ENCODE assay signal across 1 cellular context in the genomic region with DNA sequence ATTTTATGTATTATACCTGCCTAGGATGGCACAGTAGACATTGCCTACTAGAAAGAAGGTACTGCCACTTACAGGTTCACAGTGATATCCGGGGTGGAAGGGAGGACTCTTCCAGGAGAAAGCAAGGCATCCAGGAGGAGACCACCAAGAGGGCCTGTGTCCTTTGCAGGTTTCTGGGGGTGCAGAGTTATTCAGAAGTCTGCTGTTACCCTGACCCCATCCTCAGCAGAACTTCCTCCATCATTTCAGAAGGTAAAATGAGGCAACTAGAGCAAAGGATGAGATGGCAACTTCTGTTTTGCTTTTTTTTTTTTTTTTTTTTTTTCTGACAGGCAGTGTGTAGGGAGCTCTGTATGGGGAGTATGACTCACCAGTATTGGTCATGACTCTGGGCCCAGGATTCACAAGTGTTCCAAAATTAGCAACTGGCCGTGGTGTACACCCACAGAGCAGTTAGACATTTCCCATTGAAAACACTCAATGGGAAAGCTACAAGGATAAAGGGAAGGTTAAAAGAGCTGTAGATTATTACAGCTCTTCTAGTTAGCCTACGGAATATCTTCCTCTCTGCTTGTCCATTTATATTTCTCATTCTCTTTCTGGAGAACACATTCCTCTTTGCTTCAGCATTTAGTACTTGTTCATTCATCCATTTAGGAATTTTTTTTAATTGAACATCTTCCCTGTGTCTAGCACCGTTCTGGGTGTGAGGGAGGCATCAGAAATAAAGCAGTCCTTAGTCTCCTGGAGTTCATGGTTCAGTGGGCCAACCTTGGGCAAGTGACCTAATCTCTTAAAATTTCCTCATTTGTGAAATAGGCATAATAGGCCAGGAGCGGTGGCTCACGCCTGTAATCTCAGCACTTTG.
A peak's percentile ranks its signal among the peaks of the same experiment; 100 is the strongest.
TF ChIP-seq lines count a peak whose summit lies in the region.

No MANE protein-coding gene starts in this region.

TF ChIP-seq in K562, 482 proteins besides CTCF, POLR2A, EP300 and RAD21 (continued from another document and continues in another):
- TF ChIP-seq, protein P1, sequence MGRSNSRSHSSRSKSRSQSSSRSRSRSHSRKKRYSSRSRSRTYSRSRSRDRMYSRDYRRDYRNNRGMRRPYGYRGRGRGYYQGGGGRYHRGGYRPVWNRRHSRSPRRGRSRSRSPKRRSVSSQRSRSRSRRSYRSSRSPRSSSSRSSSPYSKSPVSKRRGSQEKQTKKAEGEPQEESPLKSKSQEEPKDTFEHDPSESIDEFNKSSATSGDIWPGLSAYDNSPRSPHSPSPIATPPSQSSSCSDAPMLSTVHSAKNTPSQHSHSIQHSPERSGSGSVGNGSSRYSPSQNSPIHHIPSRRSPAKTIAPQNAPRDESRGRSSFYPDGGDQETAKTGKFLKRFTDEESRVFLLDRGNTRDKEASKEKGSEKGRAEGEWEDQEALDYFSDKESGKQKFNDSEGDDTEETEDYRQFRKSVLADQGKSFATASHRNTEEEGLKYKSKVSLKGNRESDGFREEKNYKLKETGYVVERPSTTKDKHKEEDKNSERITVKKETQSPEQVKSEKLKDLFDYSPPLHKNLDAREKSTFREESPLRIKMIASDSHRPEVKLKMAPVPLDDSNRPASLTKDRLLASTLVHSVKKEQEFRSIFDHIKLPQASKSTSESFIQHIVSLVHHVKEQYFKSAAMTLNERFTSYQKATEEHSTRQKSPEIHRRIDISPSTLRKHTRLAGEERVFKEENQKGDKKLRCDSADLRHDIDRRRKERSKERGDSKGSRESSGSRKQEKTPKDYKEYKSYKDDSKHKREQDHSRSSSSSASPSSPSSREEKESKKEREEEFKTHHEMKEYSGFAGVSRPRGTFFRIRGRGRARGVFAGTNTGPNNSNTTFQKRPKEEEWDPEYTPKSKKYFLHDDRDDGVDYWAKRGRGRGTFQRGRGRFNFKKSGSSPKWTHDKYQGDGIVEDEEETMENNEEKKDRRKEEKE (IDR thresholded peaks at IDR 0.05; ENCODE audit: borderline replicate concordance in 1 of 2, control insufficient read depth in 1 of 2, low read depth in 2 of 2, low read length in 1 of 2) = 0 out of 4 replicates have a peak, but pooled peaks of 1 of the 2 experiments have one; percentile 24
- TF ChIP-seq MXI1 (IDR thresholded peaks at IDR 0.05; ENCODE audit: low read depth, low read length) (no peak), RHOXF2B (CRISPR knock-in tag; conservative IDR thresholded peaks at IDR 0.05) (no peak), SIN3A (IDR thresholded peaks at IDR 0.05; ENCODE audit: borderline replicate concordance in 2 of 2, control insufficient read depth in 1 of 2, low read depth in 2 of 2, low read length in 2 of 2) (no peak), ZNF511 (CRISPR knock-in tag; IDR thresholded peaks at IDR 0.05) (no peak), NELFE (IDR thresholded peaks at IDR 0.05; ENCODE audit: insufficient read depth, insufficient read length) (no peak), ZNF778 (CRISPR knock-in tag; IDR thresholded peaks at IDR 0.05) (no peak), ZNF507 (tag; conservative IDR thresholded peaks at IDR 0.05) (no peak), PTTG1 (tag; IDR thresholded peaks at IDR 0.05; ENCODE audit: low read depth) (no peak), HDAC6 (IDR thresholded peaks at IDR 0.05; ENCODE audit: low read depth, low read length) (no peak), BCOR (IDR thresholded peaks at IDR 0.05) (no peak), PML (IDR thresholded peaks at IDR 0.05; ENCODE audit: low read length) (no peak), TAF1 (IDR thresholded peaks at IDR 0.05; ENCODE audit: control insufficient read depth, extremely low read depth, insufficient read depth, low read length, severe bottlenecking) (peak; percentile 45), SIRT6 (IDR thresholded peaks at IDR 0.05; ENCODE audit: low read depth, low read length) (no peak), PCBP1 (IDR thresholded peaks at IDR 0.05; ENCODE audit: low read depth, low read length, poor library complexity, severe bottlenecking) (no peak), HSF4 (CRISPR knock-in tag; IDR thresholded peaks at IDR 0.05; ENCODE audit: borderline replicate concordance) (peak; percentile 67; the same call in 1 of the 2 replicates), ETS2 (tag; IDR thresholded peaks at IDR 0.05; ENCODE audit: borderline replicate concordance, poor library complexity, severe bottlenecking) (no peak), CREB5 (CRISPR knock-in tag; IDR thresholded peaks at IDR 0.05) (no peak), MITF (IDR thresholded peaks at IDR 0.05) (no peak), ZNF75A (CRISPR knock-in tag; IDR thresholded peaks at IDR 0.05) (no peak), NFATC3 (IDR thresholded peaks at IDR 0.05) (peak; percentile 77), POLR2AphosphoS5 (IDR thresholded peaks at IDR 0.05; ENCODE audit: control insufficient read depth, insufficient read depth, low read depth, low read length) (0 out of 2 replicates have a peak, but pooled peaks have one; percentile 19), RBFOX2 (IDR thresholded peaks at IDR 0.05; ENCODE audit: low read depth, low read length) (0 out of 2 replicates have a peak, but pooled peaks have one; percentile 29), DDX20 (tag; IDR thresholded peaks at IDR 0.05; ENCODE audit: low read depth) (0 out of 2 replicates have a peak, but pooled peaks have one; percentile 79), TCF3 (CRISPR knock-in tag; IDR thresholded peaks at IDR 0.05) (0 out of 2 replicates have a peak, but pooled peaks have one; percentile 16), MCM2 (IDR thresholded peaks at IDR 0.05; ENCODE audit: low read depth) (no peak), ETV5 (CRISPR knock-in tag; IDR thresholded peaks at IDR 0.05; ENCODE audit: low read depth) (peak; percentile 47; the same call in 1 of the 2 replicates), CREM (IDR thresholded peaks at IDR 0.05; ENCODE audit: low read depth) (peak; percentile 62; the same call in 1 of the 2 replicates), CREB1 (IDR thresholded peaks at IDR 0.05) (0 out of 2 replicates have a peak, but pooled peaks have one; percentile 8), CREB1 (CRISPR knock-in tag; IDR thresholded peaks at IDR 0.05) (no peak), ZNF707 (CRISPR knock-in tag; conservative IDR thresholded peaks at IDR 0.05) (no peak), POLR3A (IDR thresholded peaks at IDR 0.05; ENCODE audit: borderline replicate concordance, extremely low read depth, insufficient read depth, insufficient read length) (no peak), PCBP2 (IDR thresholded peaks at IDR 0.05; ENCODE audit: low read depth, low read length, poor library complexity, severe bottlenecking) (no peak), CCAR2 (IDR thresholded peaks at IDR 0.05; ENCODE audit: low read depth, low read length) (no peak), CCNT2 (IDR thresholded peaks at IDR 0.05; ENCODE audit: borderline replicate concordance, extremely low read depth, insufficient read length, low read depth, low read length) (peak; percentile 16), HLTF (IDR thresholded peaks at IDR 0.05) (no peak), ZNF699 (CRISPR knock-in tag; IDR thresholded peaks at IDR 0.05; ENCODE audit: insufficient replicate concordance) (no peak), ZEB2 (IDR thresholded peaks at IDR 0.05) (no peak), CHD4 (IDR thresholded peaks at IDR 0.05; ENCODE audit: insufficient read depth, insufficient replicate concordance, low read depth, low read length, poor library complexity, severe bottlenecking) (no peak), SRSF7 (optimal IDR thresholded peaks at IDR 0.05; ENCODE audit: low read depth, low read length) (no peak), ZBTB26 (CRISPR knock-in tag; IDR thresholded peaks at IDR 0.05) (no peak), NR3C1 (CRISPR knock-in tag; IDR thresholded peaks at IDR 0.05) (no peak)
- TF ChIP-seq, protein P2, sequence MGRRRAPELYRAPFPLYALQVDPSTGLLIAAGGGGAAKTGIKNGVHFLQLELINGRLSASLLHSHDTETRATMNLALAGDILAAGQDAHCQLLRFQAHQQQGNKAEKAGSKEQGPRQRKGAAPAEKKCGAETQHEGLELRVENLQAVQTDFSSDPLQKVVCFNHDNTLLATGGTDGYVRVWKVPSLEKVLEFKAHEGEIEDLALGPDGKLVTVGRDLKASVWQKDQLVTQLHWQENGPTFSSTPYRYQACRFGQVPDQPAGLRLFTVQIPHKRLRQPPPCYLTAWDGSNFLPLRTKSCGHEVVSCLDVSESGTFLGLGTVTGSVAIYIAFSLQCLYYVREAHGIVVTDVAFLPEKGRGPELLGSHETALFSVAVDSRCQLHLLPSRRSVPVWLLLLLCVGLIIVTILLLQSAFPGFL (CRISPR knock-in tag; IDR thresholded peaks at IDR 0.05) = no peak
- TF ChIP-seq, protein P3, sequence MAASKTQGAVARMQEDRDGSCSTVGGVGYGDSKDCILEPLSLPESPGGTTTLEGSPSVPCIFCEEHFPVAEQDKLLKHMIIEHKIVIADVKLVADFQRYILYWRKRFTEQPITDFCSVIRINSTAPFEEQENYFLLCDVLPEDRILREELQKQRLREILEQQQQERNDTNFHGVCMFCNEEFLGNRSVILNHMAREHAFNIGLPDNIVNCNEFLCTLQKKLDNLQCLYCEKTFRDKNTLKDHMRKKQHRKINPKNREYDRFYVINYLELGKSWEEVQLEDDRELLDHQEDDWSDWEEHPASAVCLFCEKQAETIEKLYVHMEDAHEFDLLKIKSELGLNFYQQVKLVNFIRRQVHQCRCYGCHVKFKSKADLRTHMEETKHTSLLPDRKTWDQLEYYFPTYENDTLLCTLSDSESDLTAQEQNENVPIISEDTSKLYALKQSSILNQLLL (CRISPR knock-in tag; IDR thresholded peaks at IDR 0.05; ENCODE audit: borderline replicate concordance) = no peak
- TF ChIP-seq, protein P4, sequence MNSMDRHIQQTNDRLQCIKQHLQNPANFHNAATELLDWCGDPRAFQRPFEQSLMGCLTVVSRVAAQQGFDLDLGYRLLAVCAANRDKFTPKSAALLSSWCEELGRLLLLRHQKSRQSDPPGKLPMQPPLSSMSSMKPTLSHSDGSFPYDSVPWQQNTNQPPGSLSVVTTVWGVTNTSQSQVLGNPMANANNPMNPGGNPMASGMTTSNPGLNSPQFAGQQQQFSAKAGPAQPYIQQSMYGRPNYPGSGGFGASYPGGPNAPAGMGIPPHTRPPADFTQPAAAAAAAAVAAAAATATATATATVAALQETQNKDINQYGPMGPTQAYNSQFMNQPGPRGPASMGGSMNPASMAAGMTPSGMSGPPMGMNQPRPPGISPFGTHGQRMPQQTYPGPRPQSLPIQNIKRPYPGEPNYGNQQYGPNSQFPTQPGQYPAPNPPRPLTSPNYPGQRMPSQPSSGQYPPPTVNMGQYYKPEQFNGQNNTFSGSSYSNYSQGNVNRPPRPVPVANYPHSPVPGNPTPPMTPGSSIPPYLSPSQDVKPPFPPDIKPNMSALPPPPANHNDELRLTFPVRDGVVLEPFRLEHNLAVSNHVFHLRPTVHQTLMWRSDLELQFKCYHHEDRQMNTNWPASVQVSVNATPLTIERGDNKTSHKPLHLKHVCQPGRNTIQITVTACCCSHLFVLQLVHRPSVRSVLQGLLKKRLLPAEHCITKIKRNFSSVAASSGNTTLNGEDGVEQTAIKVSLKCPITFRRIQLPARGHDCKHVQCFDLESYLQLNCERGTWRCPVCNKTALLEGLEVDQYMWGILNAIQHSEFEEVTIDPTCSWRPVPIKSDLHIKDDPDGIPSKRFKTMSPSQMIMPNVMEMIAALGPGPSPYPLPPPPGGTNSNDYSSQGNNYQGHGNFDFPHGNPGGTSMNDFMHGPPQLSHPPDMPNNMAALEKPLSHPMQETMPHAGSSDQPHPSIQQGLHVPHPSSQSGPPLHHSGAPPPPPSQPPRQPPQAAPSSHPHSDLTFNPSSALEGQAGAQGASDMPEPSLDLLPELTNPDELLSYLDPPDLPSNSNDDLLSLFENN (IDR thresholded peaks at IDR 0.05; ENCODE audit: low read depth in 2 of 2, low read length in 2 of 2) = no peak
